8 cellular contexts compared by ENCODE assay signal in the genomic region with DNA sequence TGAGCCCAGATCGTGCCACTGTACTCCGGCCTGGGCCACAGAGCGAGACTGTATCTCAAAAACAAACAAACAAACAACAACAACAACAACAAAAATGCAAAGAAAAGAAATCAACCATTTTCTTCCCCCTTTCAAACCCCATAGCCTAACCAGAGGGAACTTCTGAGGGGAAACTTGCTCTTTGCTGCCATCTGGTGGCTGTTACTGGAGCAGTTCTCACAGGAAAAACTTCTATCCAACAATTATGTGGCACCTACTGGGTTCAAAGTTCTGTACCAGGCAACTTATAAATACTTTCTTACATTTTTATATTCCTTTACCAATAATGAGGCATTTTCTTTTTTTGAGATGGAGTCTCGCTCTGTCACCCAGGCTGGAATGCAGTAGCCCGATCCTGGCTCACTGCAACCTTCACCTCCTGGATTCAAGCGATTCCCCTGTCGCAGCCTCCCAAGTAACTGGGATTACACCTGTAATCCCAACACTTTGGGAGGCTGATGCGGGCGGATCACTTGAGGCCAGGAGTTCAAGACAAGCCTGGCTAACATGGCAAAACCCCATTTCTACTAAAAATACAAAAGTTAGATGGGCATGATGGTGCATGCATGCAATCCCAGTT. TPM values are rescaled to one million over a fixed set of nuclear protein-coding genes. Genes with fewer than 3 reads are reported as not detected.
DNase-seq lines count a peak whose midpoint lies in the region; ATAC-seq and TF ChIP-seq lines count a peak whose summit lies in the region.

No MANE protein-coding gene starts in this region.

- H3K27me3 ChIP-seq in CD8-positive, alpha-beta T cell (ENCODE audit: insufficient read depth, low read length): no peaks in the 10 kb centered on the region
- H3K27me3 ChIP-seq in PC-3 (ENCODE audit: low read length) (no peaks in the 10 kb centered on the region), suprapubic skin (no peaks in the 10 kb centered on the region)

- no peak overlapping the region for H3K27ac ChIP-seq in CD8-positive, alpha-beta T cell (ENCODE audit: low read depth, low read length)
- H3K27ac ChIP-seq in PC-3 (ENCODE audit: low read length) (no peak overlapping the region), suprapubic skin (no peak overlapping the region)

- no peak overlapping the region for H3K4me3 ChIP-seq in CD8-positive, alpha-beta T cell (ENCODE audit: low read depth, low read length)
- H3K4me3 ChIP-seq in PC-3 (ENCODE audit: low read length) (no peak overlapping the region), fibroblast of mammary gland (ENCODE audit: control insufficient read depth, low read depth, low read length) (no peak overlapping the region), suprapubic skin (no peak overlapping the region)

- no peaks in the 10 kb centered on the region for H4K20me1 ChIP-seq in PC-3 (ENCODE audit: low read length)

- H3K9me3 Mint-ChIP-seq in CD8-positive, alpha-beta T cell: no peaks in the 10 kb centered on the region
- no peaks in the 10 kb centered on the region for H3K9me3 Mint-ChIP-seq in HFFc6
- H3K9me3 Mint-ChIP-seq in activated T-cell treated with anti-CD3 and anti-CD28 coated beads, Interleukin-2, amount 50 U/mL, for 24 hours: no peaks in the 10 kb centered on the region

- no peaks in the 10 kb centered on the region for H3K79me2 ChIP-seq in PC-3 (ENCODE audit: low read length)

- BruUV-seq in PC-3 (replicated peaks; lab: Mats Ljungman, UMichigan): no TSS peak

- H3K4me2 ChIP-seq in PC-3 (ENCODE audit: low read length): no peak overlapping the region

- no peak overlapping the region for H2AFZ ChIP-seq in PC-3 (ENCODE audit: low read length)

- TF ChIP-seq CTCF in CD8-positive, alpha-beta T cell (IDR thresholded peaks at IDR 0.05): peak; percentile 75
- TF ChIP-seq CTCF in HFFc6 (IDR thresholded peaks at IDR 0.05) (peak; percentile 92), PC-3 (conservative IDR thresholded peaks at IDR 0.05; ENCODE audit: low read depth, low read length) (peak; percentile 85), fibroblast of mammary gland (conservative IDR thresholded peaks at IDR 0.05; ENCODE audit: control insufficient read depth, insufficient read depth, low read depth, low read length) (peak; percentile 89), suprapubic skin (IDR thresholded peaks at IDR 0.05) (peak; percentile 62 to 77)

- peaks cover 2% of the 10 kb centered on the region for H3K4me1 Mint-ChIP-seq in CD8-positive, alpha-beta T cell (ENCODE audit: low read depth)
- peaks cover 12% of the 10 kb centered on the region for H3K4me1 Mint-ChIP-seq in HFFc6 (ENCODE audit: low read depth)
- no peaks in the 10 kb centered on the region for H3K4me1 Mint-ChIP-seq in activated T-cell treated with anti-CD3 and anti-CD28 coated beads, Interleukin-2, amount 50 U/mL, for 24 hours (ENCODE audit: low read depth)

- intact Hi-C loops in CD8-positive, alpha-beta T cell (cut with DNase I, micrococcal nuclease): loop anchor here (1.0 to 2.0 kb wide), 2 partner anchors 51 to 149 kb away; partner anchors contain the start of gene BICDL1 (in 1 of the 2)
- intact Hi-C loops in PC-3 (cut with micrococcal nuclease): loop anchor here (2.0 to 10.0 kb wide), 2 partner anchors 133 to 157 kb away; no protein-coding TSS in a partner anchor

- H3K9me3 ChIP-seq in CD8-positive, alpha-beta T cell (ENCODE audit: low read length): no peaks in the 10 kb centered on the region
- H3K9me3 ChIP-seq in PC-3 (ENCODE audit: low read length) (no peaks in the 10 kb centered on the region), suprapubic skin (no peaks in the 10 kb centered on the region)

- H3K4me3 Mint-ChIP-seq in CD8-positive, alpha-beta T cell: no peak overlapping the region
- no peak overlapping the region for H3K4me3 Mint-ChIP-seq in HFFc6
- H3K4me3 Mint-ChIP-seq in activated T-cell treated with anti-CD3 and anti-CD28 coated beads, Interleukin-2, amount 50 U/mL, for 24 hours: no peak overlapping the region

- POLR2A ChIA-PET in CD8-positive, alpha-beta T cell (lab: Charles Lee): no interaction called here
- POLR2A ChIA-PET in PC-3 (lab: Charles Lee; ENCODE audit: unreplicated experiment): no interaction called here

- no peak for TF ChIP-seq POLR2A in suprapubic skin (IDR thresholded peaks at IDR 0.05)

- CTCF ChIA-PET in CD8-positive, alpha-beta T cell (lab: Charles Lee): no interaction called here
- CTCF ChIA-PET in PC-3 (lab: Charles Lee): no interaction called here

- no peak for TF ChIP-seq EP300 in suprapubic skin (IDR thresholded peaks at IDR 0.05)

- no peak overlapping the region for H3K9ac ChIP-seq in PC-3 (ENCODE audit: low read length)

- no peaks in the 10 kb centered on the region for H3K36me3 ChIP-seq in CD8-positive, alpha-beta T cell (ENCODE audit: insufficient read depth, low read length)
- H3K36me3 ChIP-seq in PC-3 (ENCODE audit: low read depth, low read length) (no peaks in the 10 kb centered on the region), suprapubic skin (no peaks in the 10 kb centered on the region)

- ATAC-seq in CD8-positive, alpha-beta T cell: peak; percentile 78
- ATAC-seq in PC-3 (peak; percentile 22; the same call in 1 of the 2 replicates), HG03095 (IDR thresholded peaks at IDR 0.05; ENCODE audit: unreplicated experiment) (no peak)

- no peaks in the 10 kb centered on the region for H3K4me1 ChIP-seq in CD8-positive, alpha-beta T cell (ENCODE audit: insufficient read depth, low read length)
- peaks cover 14% of the 10 kb centered on the region for H3K4me1 ChIP-seq in PC-3 (ENCODE audit: insufficient read depth, low read length)
- no peaks in the 10 kb centered on the region for H3K4me1 ChIP-seq in suprapubic skin

- H3K36me3 Mint-ChIP-seq in CD8-positive, alpha-beta T cell: no peaks in the 10 kb centered on the region
- H3K36me3 Mint-ChIP-seq in HFFc6 (ENCODE audit: low read depth): no peaks in the 10 kb centered on the region
- H3K36me3 Mint-ChIP-seq in activated T-cell treated with anti-CD3 and anti-CD28 coated beads, Interleukin-2, amount 50 U/mL, for 24 hours (ENCODE audit: low read depth): no peaks in the 10 kb centered on the region

- no peaks in the 10 kb centered on the region for H3F3A ChIP-seq in PC-3 (ENCODE audit: low read length, unreplicated experiment)

- DNase-seq in CD8-positive, alpha-beta T cell: peak; percentile 46 to 81 (median 61)
- DNase-seq in HFFc6 (peak; percentile 30), PC-3 (peak; percentile 86), fibroblast of mammary gland (ENCODE audit: low read depth) (peak; percentile 64), nucleus accumbens (lab: John Stamatoyannopoulos, UW) (peak in 45 of 56 donors; percentile 0 to 82 (median 19)), suprapubic skin (ENCODE audit: low spot score in 2 of 2) (no peak)
- DNase-seq in activated T-cell treated with anti-CD3 and anti-CD28 coated beads, Interleukin-2, amount 50 U/mL, for 24 hours: peak; percentile 71

- H3K27ac Mint-ChIP-seq in CD8-positive, alpha-beta T cell: no peak overlapping the region
- no peak overlapping the region for H3K27ac Mint-ChIP-seq in HFFc6
- H3K27ac Mint-ChIP-seq in activated T-cell treated with anti-CD3 and anti-CD28 coated beads, Interleukin-2, amount 50 U/mL, for 24 hours: no peak overlapping the region

- H3K9me2 ChIP-seq in PC-3 (replicated peaks; ENCODE audit: low read length): no peaks in the 10 kb centered on the region

- WGBS in suprapubic skin: 47% methylated on average over 9 of the region's 9 CpGs

- peaks cover 3% of the 10 kb centered on the region for H3K27me3 Mint-ChIP-seq in CD8-positive, alpha-beta T cell (ENCODE audit: low read depth)
- peaks cover 15% of the 10 kb centered on the region for H3K27me3 Mint-ChIP-seq in HFFc6 (ENCODE audit: insufficient read depth)
- no peaks in the 10 kb centered on the region for H3K27me3 Mint-ChIP-seq in activated T-cell treated with anti-CD3 and anti-CD28 coated beads, Interleukin-2, amount 50 U/mL, for 24 hours

RNA-seq across cellular contexts. Expression of gene BICDL1, which starts 50.9 kb away (rescaled TPM):
- 100 to 1,000 TPM; 138 to 154 TPM for total RNA-seq in CD8-positive, alpha-beta T cell
- under 1 TPM in 1 of 6 experiments, not detected in 5; 0.05 TPM for total RNA-seq in HFFc6 (2021; fragmentation: NEBNext Ultra II Directional; extraction: Animal tissue kit (Norgen Biotek cat#: 25700))
- total RNA-seq in PC-3 (2014; rRNA removed) (3.6 and 5.8 TPM in 2 replicates), suprapubic skin (100 to 1,000 TPM; 127 to 207 (median 129) TPM)

Comparison
In these comparisons a context has a peak if more than half of its experiments do, and no peak if none do; other contexts are left out.
1. DNase-seq: peak in CD8-positive, alpha-beta T cell (7 of 7), HFFc6 (single experiment), PC-3 (single experiment), activated T-cell treated with anti-CD3 and anti-CD28 coated beads, Interleukin-2, amount 50 U/mL, for 24 hours (single experiment), fibroblast of mammary gland (single experiment) and nucleus accumbens (45 of 56); none in suprapubic skin (0 of 2).
2. RNA of gene BICDL1, which starts 50.9 kb away (total RNA-seq): 138 to 154 TPM in CD8-positive, alpha-beta T cell and 127 to 207 TPM in suprapubic skin; 3.6 to 5.8 TPM in PC-3 and 0.05 TPM in HFFc6; every median in the first group is over 10 times any median in the second.
3. Peak in every context shown above with its lines, with median percentiles within 50 percentile points of each other: CTCF ChIP-seq.